In the genomic region with DNA sequence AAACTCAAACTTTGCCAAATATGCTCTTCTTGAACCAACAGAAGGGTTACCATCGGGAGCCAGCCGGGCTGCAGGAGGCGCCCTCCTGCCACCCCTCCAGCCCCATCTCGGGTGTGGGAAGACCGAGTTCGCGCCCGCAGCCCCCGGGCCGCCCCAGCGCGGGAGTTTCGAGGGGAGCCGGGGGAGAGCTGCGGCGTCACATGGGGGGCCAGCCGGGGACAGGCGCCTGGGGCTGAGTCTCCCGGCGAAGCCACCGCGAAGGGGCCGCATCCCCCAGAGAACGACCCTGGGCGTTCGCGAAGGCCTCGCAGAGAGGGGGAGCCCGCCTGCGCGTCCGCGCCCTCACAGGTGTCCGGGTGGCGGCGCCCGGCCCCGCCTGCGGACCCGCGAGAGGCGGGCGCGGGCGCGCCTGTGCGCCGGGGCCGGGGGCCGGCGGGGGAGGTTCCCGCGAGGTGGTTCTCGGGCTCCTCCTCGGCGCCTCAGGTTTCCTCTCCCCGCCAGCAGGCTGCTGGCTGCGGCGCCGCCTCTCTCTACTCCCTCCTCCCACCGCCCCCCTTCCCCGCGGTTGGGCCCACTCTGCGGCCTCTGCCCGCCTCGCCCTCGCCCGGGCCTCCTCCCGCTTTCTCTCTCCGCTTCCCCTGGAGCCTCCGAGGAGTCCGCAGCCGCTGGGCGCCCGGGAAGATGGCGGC, we compare ENCODE assay signal across 1 cellular context.
A peak's percentile ranks its signal among the peaks of the same experiment; 100 is the strongest.
TF ChIP-seq lines count a peak whose summit lies in the region.

A gene with protein sequence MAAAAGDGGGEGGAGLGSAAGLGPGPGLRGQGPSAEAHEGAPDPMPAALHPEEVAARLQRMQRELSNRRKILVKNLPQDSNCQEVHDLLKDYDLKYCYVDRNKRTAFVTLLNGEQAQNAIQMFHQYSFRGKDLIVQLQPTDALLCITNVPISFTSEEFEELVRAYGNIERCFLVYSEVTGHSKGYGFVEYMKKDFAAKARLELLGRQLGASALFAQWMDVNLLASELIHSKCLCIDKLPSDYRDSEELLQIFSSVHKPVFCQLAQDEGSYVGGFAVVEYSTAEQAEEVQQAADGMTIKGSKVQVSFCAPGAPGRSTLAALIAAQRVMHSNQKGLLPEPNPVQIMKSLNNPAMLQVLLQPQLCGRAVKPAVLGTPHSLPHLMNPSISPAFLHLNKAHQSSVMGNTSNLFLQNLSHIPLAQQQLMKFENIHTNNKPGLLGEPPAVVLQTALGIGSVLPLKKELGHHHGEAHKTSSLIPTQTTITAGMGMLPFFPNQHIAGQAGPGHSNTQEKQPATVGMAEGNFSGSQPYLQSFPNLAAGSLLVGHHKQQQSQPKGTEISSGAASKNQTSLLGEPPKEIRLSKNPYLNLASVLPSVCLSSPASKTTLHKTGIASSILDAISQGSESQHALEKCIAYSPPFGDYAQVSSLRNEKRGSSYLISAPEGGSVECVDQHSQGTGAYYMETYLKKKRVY (plus strand): TSS at position 584 of the 689 bp plus-strand sequence. CDS start 98 bp downstream, at position 682.

TF ChIP-seq in K562, 482 proteins besides CTCF, POLR2A, EP300 and RAD21 (continued from another document and continues in another):
- no peak for TF ChIP-seq RUNX1 (IDR thresholded peaks at IDR 0.05; ENCODE audit: low read depth)
- no peak for TF ChIP-seq FOXA3 (CRISPR knock-in tag; conservative IDR thresholded peaks at IDR 0.05 in 1 of 2, IDR thresholded peaks at IDR 0.05 in 1 of 2)
- no peak for TF ChIP-seq MCM5 (IDR thresholded peaks at IDR 0.05; ENCODE audit: low read depth)
- TF ChIP-seq IFI16 (CRISPR knock-in tag; IDR thresholded peaks at IDR 0.05), result no peak
- TF ChIP-seq, protein P1, sequence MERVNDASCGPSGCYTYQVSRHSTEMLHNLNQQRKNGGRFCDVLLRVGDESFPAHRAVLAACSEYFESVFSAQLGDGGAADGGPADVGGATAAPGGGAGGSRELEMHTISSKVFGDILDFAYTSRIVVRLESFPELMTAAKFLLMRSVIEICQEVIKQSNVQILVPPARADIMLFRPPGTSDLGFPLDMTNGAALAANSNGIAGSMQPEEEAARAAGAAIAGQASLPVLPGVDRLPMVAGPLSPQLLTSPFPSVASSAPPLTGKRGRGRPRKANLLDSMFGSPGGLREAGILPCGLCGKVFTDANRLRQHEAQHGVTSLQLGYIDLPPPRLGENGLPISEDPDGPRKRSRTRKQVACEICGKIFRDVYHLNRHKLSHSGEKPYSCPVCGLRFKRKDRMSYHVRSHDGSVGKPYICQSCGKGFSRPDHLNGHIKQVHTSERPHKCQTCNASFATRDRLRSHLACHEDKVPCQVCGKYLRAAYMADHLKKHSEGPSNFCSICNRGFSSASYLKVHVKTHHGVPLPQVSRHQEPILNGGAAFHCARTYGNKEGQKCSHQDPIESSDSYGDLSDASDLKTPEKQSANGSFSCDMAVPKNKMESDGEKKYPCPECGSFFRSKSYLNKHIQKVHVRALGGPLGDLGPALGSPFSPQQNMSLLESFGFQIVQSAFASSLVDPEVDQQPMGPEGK (CRISPR knock-in tag; IDR thresholded peaks at IDR 0.05; ENCODE audit: borderline replicate concordance), result no peak
- TF ChIP-seq RNF2 (IDR thresholded peaks at IDR 0.05), result no peak
- TF ChIP-seq KAT7 (CRISPR knock-in tag; IDR thresholded peaks at IDR 0.05; ENCODE audit: borderline replicate concordance), result 0 out of 2 replicates have a peak, but pooled peaks have one; percentile 35
- no peak for TF ChIP-seq NBN (IDR thresholded peaks at IDR 0.05; ENCODE audit: low read depth)
- TF ChIP-seq, protein P2, sequence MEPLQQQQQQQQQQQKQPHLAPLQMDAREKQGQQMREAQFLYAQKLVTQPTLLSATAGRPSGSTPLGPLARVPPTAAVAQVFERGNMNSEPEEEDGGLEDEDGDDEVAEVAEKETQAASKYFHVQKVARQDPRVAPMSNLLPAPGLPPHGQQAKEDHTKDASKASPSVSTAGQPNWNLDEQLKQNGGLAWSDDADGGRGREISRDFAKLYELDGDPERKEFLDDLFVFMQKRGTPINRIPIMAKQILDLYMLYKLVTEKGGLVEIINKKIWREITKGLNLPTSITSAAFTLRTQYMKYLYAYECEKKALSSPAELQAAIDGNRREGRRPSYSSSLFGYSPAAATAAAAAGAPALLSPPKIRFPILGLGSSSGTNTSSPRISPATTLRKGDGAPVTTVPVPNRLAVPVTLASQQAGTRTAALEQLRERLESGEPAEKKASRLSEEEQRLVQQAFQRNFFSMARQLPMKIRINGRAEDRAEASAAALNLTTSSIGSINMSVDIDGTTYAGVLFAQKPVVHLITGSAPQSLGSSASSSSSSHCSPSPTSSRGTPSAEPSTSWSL (CRISPR knock-in tag; IDR thresholded peaks at IDR 0.05; ENCODE audit: borderline replicate concordance), result no peak
- TF ChIP-seq, protein P3, sequence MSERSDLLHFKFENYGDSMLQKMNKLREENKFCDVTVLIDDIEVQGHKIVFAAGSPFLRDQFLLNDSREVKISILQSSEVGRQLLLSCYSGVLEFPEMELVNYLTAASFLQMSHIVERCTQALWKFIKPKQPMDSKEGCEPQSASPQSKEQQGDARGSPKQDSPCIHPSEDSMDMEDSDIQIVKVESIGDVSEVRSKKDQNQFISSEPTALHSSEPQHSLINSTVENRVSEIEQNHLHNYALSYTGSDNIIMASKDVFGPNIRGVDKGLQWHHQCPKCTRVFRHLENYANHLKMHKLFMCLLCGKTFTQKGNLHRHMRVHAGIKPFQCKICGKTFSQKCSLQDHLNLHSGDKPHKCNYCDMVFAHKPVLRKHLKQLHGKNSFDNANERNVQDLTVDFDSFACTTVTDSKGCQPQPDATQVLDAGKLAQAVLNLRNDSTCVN (CRISPR knock-in tag; IDR thresholded peaks at IDR 0.05), result no peak
- no peak for TF ChIP-seq SP2 (IDR thresholded peaks at IDR 0.05; ENCODE audit: extremely low read depth, low read depth, low read length, poor library complexity, severe bottlenecking)
- TF ChIP-seq ZNF174 (CRISPR knock-in tag; IDR thresholded peaks at IDR 0.05), result no peak
- TF ChIP-seq, protein P4, sequence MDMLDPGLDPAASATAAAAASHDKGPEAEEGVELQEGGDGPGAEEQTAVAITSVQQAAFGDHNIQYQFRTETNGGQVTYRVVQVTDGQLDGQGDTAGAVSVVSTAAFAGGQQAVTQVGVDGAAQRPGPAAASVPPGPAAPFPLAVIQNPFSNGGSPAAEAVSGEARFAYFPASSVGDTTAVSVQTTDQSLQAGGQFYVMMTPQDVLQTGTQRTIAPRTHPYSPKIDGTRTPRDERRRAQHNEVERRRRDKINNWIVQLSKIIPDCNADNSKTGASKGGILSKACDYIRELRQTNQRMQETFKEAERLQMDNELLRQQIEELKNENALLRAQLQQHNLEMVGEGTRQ (CRISPR knock-in tag; IDR thresholded peaks at IDR 0.05), result peak; percentile 6; the same call in 1 of the 2 replicates
- TF ChIP-seq RBM15 (IDR thresholded peaks at IDR 0.05; ENCODE audit: insufficient read depth, low read length), result no peak
- no peak for TF ChIP-seq HLTF (IDR thresholded peaks at IDR 0.05)
- TF ChIP-seq ZNF584 (CRISPR knock-in tag; IDR thresholded peaks at IDR 0.05; ENCODE audit: low read depth), result no peak
- TF ChIP-seq NCOR1 (IDR thresholded peaks at IDR 0.05), result no peak
- no peak for TF ChIP-seq HIVEP1 (CRISPR knock-in tag; IDR thresholded peaks at IDR 0.05)
- TF ChIP-seq OTX1 (CRISPR knock-in tag; IDR thresholded peaks at IDR 0.05), result no peak
- TF ChIP-seq, protein P5, sequence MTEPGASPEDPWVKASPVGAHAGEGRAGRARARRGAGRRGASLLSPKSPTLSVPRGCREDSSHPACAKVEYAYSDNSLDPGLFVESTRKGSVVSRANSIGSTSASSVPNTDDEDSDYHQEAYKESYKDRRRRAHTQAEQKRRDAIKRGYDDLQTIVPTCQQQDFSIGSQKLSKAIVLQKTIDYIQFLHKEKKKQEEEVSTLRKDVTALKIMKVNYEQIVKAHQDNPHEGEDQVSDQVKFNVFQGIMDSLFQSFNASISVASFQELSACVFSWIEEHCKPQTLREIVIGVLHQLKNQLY (CRISPR knock-in tag; conservative IDR thresholded peaks at IDR 0.05), result no peak
- TF ChIP-seq TOE1 (IDR thresholded peaks at IDR 0.05; ENCODE audit: borderline replicate concordance), result peak; percentile 62; the same call in 1 of the 2 replicates
- no peak for TF ChIP-seq TOE1 (CRISPR knock-in tag; IDR thresholded peaks at IDR 0.05; ENCODE audit: borderline replicate concordance, low read depth)
- TF ChIP-seq PHB (CRISPR knock-in tag; IDR thresholded peaks at IDR 0.05), result no peak
- TF ChIP-seq TEAD4 (IDR thresholded peaks at IDR 0.05; ENCODE audit: low read length), result no peak
- TF ChIP-seq TEAD4 (CRISPR knock-in tag; IDR thresholded peaks at IDR 0.05; ENCODE audit: borderline replicate concordance), result no peak
- TF ChIP-seq TEAD1 (CRISPR knock-in tag; IDR thresholded peaks at IDR 0.05), result no peak; a peak in 1 of 4 replicates
- no peak for TF ChIP-seq ZNF75A (CRISPR knock-in tag; IDR thresholded peaks at IDR 0.05)
- TF ChIP-seq ZNF23 (CRISPR knock-in tag; IDR thresholded peaks at IDR 0.05), result no peak
- TF ChIP-seq SRF (CRISPR knock-in tag; IDR thresholded peaks at IDR 0.05), result no peak
- TF ChIP-seq, protein P6, sequence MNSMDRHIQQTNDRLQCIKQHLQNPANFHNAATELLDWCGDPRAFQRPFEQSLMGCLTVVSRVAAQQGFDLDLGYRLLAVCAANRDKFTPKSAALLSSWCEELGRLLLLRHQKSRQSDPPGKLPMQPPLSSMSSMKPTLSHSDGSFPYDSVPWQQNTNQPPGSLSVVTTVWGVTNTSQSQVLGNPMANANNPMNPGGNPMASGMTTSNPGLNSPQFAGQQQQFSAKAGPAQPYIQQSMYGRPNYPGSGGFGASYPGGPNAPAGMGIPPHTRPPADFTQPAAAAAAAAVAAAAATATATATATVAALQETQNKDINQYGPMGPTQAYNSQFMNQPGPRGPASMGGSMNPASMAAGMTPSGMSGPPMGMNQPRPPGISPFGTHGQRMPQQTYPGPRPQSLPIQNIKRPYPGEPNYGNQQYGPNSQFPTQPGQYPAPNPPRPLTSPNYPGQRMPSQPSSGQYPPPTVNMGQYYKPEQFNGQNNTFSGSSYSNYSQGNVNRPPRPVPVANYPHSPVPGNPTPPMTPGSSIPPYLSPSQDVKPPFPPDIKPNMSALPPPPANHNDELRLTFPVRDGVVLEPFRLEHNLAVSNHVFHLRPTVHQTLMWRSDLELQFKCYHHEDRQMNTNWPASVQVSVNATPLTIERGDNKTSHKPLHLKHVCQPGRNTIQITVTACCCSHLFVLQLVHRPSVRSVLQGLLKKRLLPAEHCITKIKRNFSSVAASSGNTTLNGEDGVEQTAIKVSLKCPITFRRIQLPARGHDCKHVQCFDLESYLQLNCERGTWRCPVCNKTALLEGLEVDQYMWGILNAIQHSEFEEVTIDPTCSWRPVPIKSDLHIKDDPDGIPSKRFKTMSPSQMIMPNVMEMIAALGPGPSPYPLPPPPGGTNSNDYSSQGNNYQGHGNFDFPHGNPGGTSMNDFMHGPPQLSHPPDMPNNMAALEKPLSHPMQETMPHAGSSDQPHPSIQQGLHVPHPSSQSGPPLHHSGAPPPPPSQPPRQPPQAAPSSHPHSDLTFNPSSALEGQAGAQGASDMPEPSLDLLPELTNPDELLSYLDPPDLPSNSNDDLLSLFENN (IDR thresholded peaks at IDR 0.05; ENCODE audit: low read depth in 2 of 2, low read length in 2 of 2), result peak in 1 of 2 experiments; percentile 9; a peak in 1 of 4 replicates
- TF ChIP-seq, protein P7, sequence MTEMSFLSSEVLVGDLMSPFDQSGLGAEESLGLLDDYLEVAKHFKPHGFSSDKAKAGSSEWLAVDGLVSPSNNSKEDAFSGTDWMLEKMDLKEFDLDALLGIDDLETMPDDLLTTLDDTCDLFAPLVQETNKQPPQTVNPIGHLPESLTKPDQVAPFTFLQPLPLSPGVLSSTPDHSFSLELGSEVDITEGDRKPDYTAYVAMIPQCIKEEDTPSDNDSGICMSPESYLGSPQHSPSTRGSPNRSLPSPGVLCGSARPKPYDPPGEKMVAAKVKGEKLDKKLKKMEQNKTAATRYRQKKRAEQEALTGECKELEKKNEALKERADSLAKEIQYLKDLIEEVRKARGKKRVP (CRISPR knock-in tag; IDR thresholded peaks at IDR 0.05), result no peak
- no peak for TF ChIP-seq HNRNPH1 (optimal IDR thresholded peaks at IDR 0.05; ENCODE audit: low read depth, low read length)
- TF ChIP-seq, protein P8, sequence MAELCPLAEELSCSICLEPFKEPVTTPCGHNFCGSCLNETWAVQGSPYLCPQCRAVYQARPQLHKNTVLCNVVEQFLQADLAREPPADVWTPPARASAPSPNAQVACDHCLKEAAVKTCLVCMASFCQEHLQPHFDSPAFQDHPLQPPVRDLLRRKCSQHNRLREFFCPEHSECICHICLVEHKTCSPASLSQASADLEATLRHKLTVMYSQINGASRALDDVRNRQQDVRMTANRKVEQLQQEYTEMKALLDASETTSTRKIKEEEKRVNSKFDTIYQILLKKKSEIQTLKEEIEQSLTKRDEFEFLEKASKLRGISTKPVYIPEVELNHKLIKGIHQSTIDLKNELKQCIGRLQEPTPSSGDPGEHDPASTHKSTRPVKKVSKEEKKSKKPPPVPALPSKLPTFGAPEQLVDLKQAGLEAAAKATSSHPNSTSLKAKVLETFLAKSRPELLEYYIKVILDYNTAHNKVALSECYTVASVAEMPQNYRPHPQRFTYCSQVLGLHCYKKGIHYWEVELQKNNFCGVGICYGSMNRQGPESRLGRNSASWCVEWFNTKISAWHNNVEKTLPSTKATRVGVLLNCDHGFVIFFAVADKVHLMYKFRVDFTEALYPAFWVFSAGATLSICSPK (IDR thresholded peaks at IDR 0.05; ENCODE audit: borderline replicate concordance), result no peak
- no peak for TF ChIP-seq DIDO1 (tag; IDR thresholded peaks at IDR 0.05; ENCODE audit: low read depth)
- TF ChIP-seq, protein P9, sequence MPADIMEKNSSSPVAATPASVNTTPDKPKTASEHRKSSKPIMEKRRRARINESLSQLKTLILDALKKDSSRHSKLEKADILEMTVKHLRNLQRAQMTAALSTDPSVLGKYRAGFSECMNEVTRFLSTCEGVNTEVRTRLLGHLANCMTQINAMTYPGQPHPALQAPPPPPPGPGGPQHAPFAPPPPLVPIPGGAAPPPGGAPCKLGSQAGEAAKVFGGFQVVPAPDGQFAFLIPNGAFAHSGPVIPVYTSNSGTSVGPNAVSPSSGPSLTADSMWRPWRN (IDR thresholded peaks at IDR 0.05; ENCODE audit: low read depth), result no peak
